Comparison of ENCODE assay signal across 8 cellular contexts in the genomic region with DNA sequence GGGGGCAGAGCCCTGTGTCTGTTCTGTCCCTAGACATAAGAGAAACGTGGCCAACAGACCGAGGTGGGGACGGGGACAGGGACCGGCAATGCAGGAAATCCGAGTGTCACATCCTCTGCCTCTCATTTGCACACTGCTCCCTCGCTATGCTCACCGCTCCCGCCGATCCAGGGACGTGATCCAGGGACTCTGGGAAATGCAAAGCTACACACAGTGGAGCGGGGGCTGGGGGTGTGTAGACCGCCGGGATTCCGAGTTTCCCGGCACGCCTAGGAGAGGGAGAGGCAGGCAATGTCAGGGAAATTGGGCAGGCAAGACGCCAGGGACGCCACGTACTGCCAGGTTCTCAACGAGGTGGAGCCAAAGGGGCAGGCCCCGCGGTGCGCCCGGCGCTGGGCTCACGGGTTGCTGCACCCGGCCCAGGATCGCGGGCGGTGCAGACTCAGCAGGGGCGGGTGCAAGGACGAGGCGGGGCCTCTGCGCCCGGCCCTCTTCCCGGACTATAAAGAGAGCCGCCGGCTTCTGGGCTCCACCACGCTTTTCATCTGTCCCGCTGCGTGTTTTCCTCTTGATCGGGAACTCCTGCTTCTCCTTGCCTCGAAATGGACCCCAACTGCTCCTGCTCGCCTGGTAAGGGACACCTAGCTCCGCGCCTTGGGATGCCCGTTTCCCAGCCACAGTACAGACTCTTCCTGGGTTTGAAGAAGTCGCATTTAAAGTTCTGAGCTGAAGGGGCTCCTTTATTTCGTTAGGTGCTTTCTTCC. TPM values are rescaled to one million over a fixed set of nuclear protein-coding genes. Genes with fewer than 3 reads are reported as not detected.
A peak's percentile ranks its signal among the peaks of the same experiment; 100 is the strongest.
DNase-seq lines count a peak whose midpoint lies in the region; ATAC-seq and TF ChIP-seq lines count a peak whose summit lies in the region.

A gene (plus strand): TSS at position 532 of the 764 bp plus-strand sequence. CDS start 71 bp downstream, at position 603.

- H3K4me1 ChIP-seq in adipocyte (ENCODE audit: control insufficient read depth, insufficient read depth, low read length): peaks cover 41% of the 10 kb centered on the region
- H3K4me1 ChIP-seq in heart left ventricle: peaks cover 0 to 51% (median 23%) of the 10 kb centered on the region in 12 donors
- H3K4me1 ChIP-seq in upper lobe of right lung: peaks cover 23% of the 10 kb centered on the region

- ATAC-seq in HG02678 (IDR thresholded peaks at IDR 0.05; ENCODE audit: unreplicated experiment): peak; percentile 99
- peak; percentile 95 to 98 (median 97) for ATAC-seq in heart left ventricle
- ATAC-seq in upper lobe of right lung: peak; percentile 99

- intact Hi-C loops in heart left ventricle (cut with DNase I) (loop anchor here in 8 of 10 donors (1.0 to 5.0 kb wide), 8 partner anchors 19 to 160 kb away; a partner anchor contains a TSS), posterior vena cava (cut with DNase I) (no loop called here), upper lobe of right lung (cut with DNase I) (no loop called here)

- H3K9me3 ChIP-seq in adipocyte (ENCODE audit: control insufficient read depth, low read length): peaks cover 12% of the 10 kb centered on the region
- H3K9me3 ChIP-seq in heart left ventricle: peaks cover 0 to 8% (median 0%) of the 10 kb centered on the region in 12 donors
- H3K9me3 ChIP-seq in upper lobe of right lung: no peaks in the 10 kb centered on the region

- H3K27me3 ChIP-seq in adipocyte (replicated peaks; ENCODE audit: control insufficient read depth, insufficient read depth, low read length) (peaks cover 4% of the 10 kb centered on the region), heart left ventricle (no peaks in the 10 kb centered on the region), upper lobe of right lung (no peaks in the 10 kb centered on the region)

- H3K9ac ChIP-seq in adipocyte (ENCODE audit: low read length): peak within 1 kb of the TSS; percentile 87

- TF ChIP-seq CTCF in GM12875 (IDR thresholded peaks at IDR 0.05; ENCODE audit: borderline replicate concordance, insufficient read depth, low read depth, low read length): no peak
- no peak for TF ChIP-seq CTCF in heart left ventricle (IDR thresholded peaks at IDR 0.05)
- TF ChIP-seq CTCF in upper lobe of right lung (IDR thresholded peaks at IDR 0.05): no peak

- H3K36me3 ChIP-seq in adipocyte (ENCODE audit: control insufficient read depth, insufficient read depth, low read length, severe bottlenecking): no peaks in the 10 kb centered on the region
- H3K36me3 ChIP-seq in heart left ventricle: no peaks in the 10 kb centered on the region
- no peaks in the 10 kb centered on the region for H3K36me3 ChIP-seq in upper lobe of right lung

- DNase-seq in NCI-H1105 treated with DMSO at 0.1 percent for 48 hours (lab: John Stamatoyannopoulos, UW) (peak; percentile 80), T follicular helper cell (ENCODE audit: low read depth) (peak; percentile 86), adipocyte (ENCODE audit: low read depth) (peak; percentile 92), heart left ventricle (peak; percentile 90 to 96 (median 96)), posterior vena cava (ENCODE audit: low spot score) (peak; percentile 98), upper lobe of right lung (peak; percentile 96)

- H3K4me3 ChIP-seq in GM12875 (ENCODE audit: low read depth, low read length) (peak within 1 kb of the TSS; percentile 35), adipocyte (ENCODE audit: low read length) (peak within 1 kb of the TSS; percentile 83), heart left ventricle (peak within 1 kb of the TSS; percentile 27 to 69 (median 62)), upper lobe of right lung (peak within 1 kb of the TSS; percentile 63)

- peak; percentile 69 to 97 for TF ChIP-seq POLR2A in heart left ventricle (IDR thresholded peaks at IDR 0.05)

- H3K27ac ChIP-seq in heart left ventricle (peak within 1 kb of the TSS; percentile 70 to 88 (median 84)), upper lobe of right lung (peak within 1 kb of the TSS; percentile 83)

- 1% methylated on average over 26 to 49 of the region's 49 CpGs for WGBS in heart left ventricle, 4 donors

RNA-seq across cellular contexts. Expression of the gene that starts here (rescaled TPM):
- total RNA-seq in heart left ventricle (100 to 1,000 TPM in 4 of 9 donors, 10 to 100 TPM in 5; 20.6 to 918 (median 77.7) TPM), posterior vena cava (100 to 1,000 TPM; 459 to 753 TPM), upper lobe of right lung (111 TPM)
- polyA plus RNA-seq in heart left ventricle: 100 to 1,000 TPM; 144 to 145 TPM

Comparison
In these comparisons a context has a peak if more than half of its experiments do, and no peak if none do; other contexts are left out.
1. Peak in every context shown above with its lines: DNase-seq, ATAC-seq, H3K4me3 ChIP-seq and H3K27ac ChIP-seq.
2. intact Hi-C loops: an anchor here in heart left ventricle (1.0 to 5.0 kb wide); none called in posterior vena cava and upper lobe of right lung.